Comparison of ENCODE assay signal across 20 cellular contexts in the genomic region with DNA sequence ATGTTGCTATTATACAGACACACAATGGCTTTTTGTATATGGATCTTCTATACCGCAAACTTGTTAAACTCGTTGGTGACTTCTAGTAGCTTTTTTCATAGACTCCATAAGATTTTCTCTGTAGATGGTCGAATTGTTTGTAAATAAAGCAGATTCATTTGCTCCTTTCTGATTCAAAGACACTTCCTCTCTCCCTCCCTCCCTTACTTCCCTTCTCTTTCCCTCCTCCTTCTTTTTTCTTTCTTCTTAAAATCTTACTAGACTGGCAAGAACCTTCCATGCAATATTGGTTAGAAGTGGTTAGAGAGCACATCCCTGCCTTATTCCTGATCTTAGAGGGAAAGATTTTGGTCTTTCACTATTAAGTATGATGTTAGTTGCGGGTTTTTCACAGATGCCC. TPM values are rescaled to one million over a fixed set of nuclear protein-coding genes. Genes with fewer than 3 reads are reported as not detected.
A peak's percentile ranks its signal among the peaks of the same experiment; 100 is the strongest.
DNase-seq lines count a peak whose midpoint lies in the region; ATAC-seq, FAIRE-seq and TF ChIP-seq lines count a peak whose summit lies in the region.
"Had no signal": no experiment of that assay in that cellular context is flagged by ENCODE, and none has a peak within 500 bp of the region (broad histone marks: within the 10 kb centered on the region; RNA-seq: fewer than 3 reads in every experiment).

No MANE protein-coding gene starts in this region.

- no peak overlapping the region for H2AFZ ChIP-seq in GM23338
- no peak overlapping the region for H2AFZ ChIP-seq in keratinocyte (ENCODE audit: control insufficient read depth, low read length)
- H2AFZ ChIP-seq: GM23248 had no signal

- no TSS peak for BruUV-seq in Panc1 (replicated peaks; lab: Mats Ljungman, UMichigan)

- H3K27ac ChIP-seq in GM23338 (ENCODE audit: low read depth) (no peak overlapping the region), Panc1 (ENCODE audit: low read length) (peak overlapping the region; percentile 92), keratinocyte (ENCODE audit: control insufficient read depth, insufficient read depth, low read length) (no peak overlapping the region), small intestine (ENCODE audit: low read depth in 1 of 2, low read length in 1 of 2) (no peak overlapping the region)
- H3K27ac ChIP-seq: A549, BLaER1, C4-2B, GM23248 had no signal

- H3K27me3 Mint-ChIP-seq in GM23338 (ENCODE audit: insufficient read depth, low read depth, poor library complexity): peaks cover 13% of the 10 kb centered on the region
- H3K27me3 Mint-ChIP-seq: B cell had no signal

- H3K9me1 ChIP-seq in keratinocyte (ENCODE audit: control insufficient read depth, extremely low read depth, insufficient read depth, low read length): no peaks in the 10 kb centered on the region

- H3K9me3 Mint-ChIP-seq in GM23338: no peaks in the 10 kb centered on the region
- H3K9me3 Mint-ChIP-seq: H9 had no signal

- dilution Hi-C loops in keratinocyte (cut with MboI; ENCODE audit: extremely low pct_ligation_motif_present, low sequenced_read_pairs): no loop called here

- H3K9me3 ChIP-seq in Panc1 (ENCODE audit: control insufficient read depth, insufficient read depth, low read depth, low read length) (no peaks in the 10 kb centered on the region), keratinocyte (ENCODE audit: control insufficient read depth, low read depth, low read length) (no peaks in the 10 kb centered on the region), small intestine (ENCODE audit: control insufficient read depth, low read depth) (no peaks in the 10 kb centered on the region)
- H3K9me3 ChIP-seq: A549, BLaER1, Caco-2 had no signal

- H3K27ac Mint-ChIP-seq in GM23338: no peak overlapping the region
- H3K27ac Mint-ChIP-seq: B cell; CD4-positive, CD25-positive, alpha-beta regulatory T cell; CD8-positive, alpha-beta T cell; H9 had no signal

- in situ Hi-C loops in Panc1 (cut with HindIII; ENCODE audit: low pct_unique_long_range_greater_than_20kb, low sequenced_read_pairs): no loop called here

- 72 to 85% (median 74%) methylated on average over 4 of the region's 4 CpGs for WGBS in small intestine, 3 donors

- ATAC-seq in GM23338 (no peak), Panc1 (no peak), HG02610 (IDR thresholded peaks at IDR 0.05; ENCODE audit: unreplicated experiment) (no peak)
- ATAC-seq: A549; CD8-positive, alpha-beta T cell; HCT116 had no signal

- H3K36me3 ChIP-seq in GM23338 (ENCODE audit: insufficient read depth) (no peaks in the 10 kb centered on the region), Panc1 (ENCODE audit: control insufficient read depth, insufficient read depth, low read length) (no peaks in the 10 kb centered on the region), keratinocyte (ENCODE audit: control insufficient read depth in 2 of 2, extremely low read depth in 1 of 2, insufficient read depth in 2 of 2, low read length in 2 of 2) (no peaks in the 10 kb centered on the region), small intestine (ENCODE audit: control insufficient read depth in 2 of 2, insufficient read depth in 2 of 2, low read length in 2 of 2) (no peaks in the 10 kb centered on the region)
- H3K36me3 ChIP-seq: BLaER1 had no signal

- no peaks in the 10 kb centered on the region for H3K36me3 Mint-ChIP-seq in GM23338 (ENCODE audit: low read depth)
- H3K36me3 Mint-ChIP-seq: CD4-positive, CD25-positive, alpha-beta regulatory T cell; CD8-positive, alpha-beta T cell had no signal

- H3K27me3 ChIP-seq in GM23338 (ENCODE audit: insufficient read depth) (no peaks in the 10 kb centered on the region), Panc1 (ENCODE audit: control insufficient read depth, insufficient read depth, low read length) (no peaks in the 10 kb centered on the region), keratinocyte (ENCODE audit: control insufficient read depth, extremely low read depth, insufficient read depth, low read length) (no peaks in the 10 kb centered on the region), small intestine (ENCODE audit: control insufficient read depth in 2 of 2, insufficient read depth in 2 of 2, low read length in 2 of 2) (no peaks in the 10 kb centered on the region)
- H3K27me3 ChIP-seq: BLaER1 had no signal

- FAIRE-seq in keratinocyte (lab: Jason Lieb, UNC): peak; percentile 20
- no peak for FAIRE-seq in small intestine (lab: Jason Lieb, UNC)
- FAIRE-seq: GM12892 had no signal

- H3F3A ChIP-seq in GM23338 (replicated peaks; ENCODE audit: low read depth): no peaks in the 10 kb centered on the region

- H3K4me3 ChIP-seq in GM23338 (no peak overlapping the region), Panc1 (ENCODE audit: low read depth in 2 of 2, low read length in 2 of 2) (peak overlapping the region; percentile 14 to 15; a peak in 2 of 4 replicates), keratinocyte (ENCODE audit: control insufficient read depth in 2 of 3, extremely low read depth in 1 of 3, insufficient read depth in 2 of 3, low read depth in 1 of 3, low read length in 3 of 3) (no peak overlapping the region), small intestine (ENCODE audit: low read depth in 1 of 2, low read length in 2 of 2) (no peak overlapping the region)
- H3K4me3 ChIP-seq: A549, BLaER1, GM23248 had no signal

- H4K20me1 ChIP-seq in GM23338 (replicated peaks; ENCODE audit: insufficient read depth) (no peaks in the 10 kb centered on the region), keratinocyte (ENCODE audit: control insufficient read depth, extremely low read depth, insufficient read depth, low read length) (no peaks in the 10 kb centered on the region)
- H4K20me1 ChIP-seq: BLaER1 had no signal

- no peaks in the 10 kb centered on the region for H3K79me2 ChIP-seq in GM23338 (replicated peaks; ENCODE audit: insufficient read depth)
- H3K79me2 ChIP-seq in keratinocyte (ENCODE audit: control insufficient read depth, insufficient read depth, low read length): no peaks in the 10 kb centered on the region

- CTCF ChIA-PET in Panc1 (lab: Charles Lee): no interaction called here

- no peak overlapping the region for H3K4me3 Mint-ChIP-seq in GM23338
- H3K4me3 Mint-ChIP-seq: B cell; CD4-positive, CD25-positive, alpha-beta regulatory T cell; CD8-positive, alpha-beta T cell; H9 had no signal

- H3K4me2 ChIP-seq in GM23338 (0 out of 2 replicates have a peak overlapping the region, but pooled peaks have one; percentile 42), keratinocyte (ENCODE audit: control insufficient read depth, extremely low read depth, insufficient read depth, low read depth, low read length) (no peak overlapping the region)
- H3K4me2 ChIP-seq: A549, BLaER1 had no signal

- no peak overlapping the region for H3K9ac ChIP-seq in keratinocyte (ENCODE audit: control insufficient read depth, extremely low read depth, insufficient read depth, low read length)
- H3K9ac ChIP-seq: BLaER1, GM23248 had no signal

- peaks cover 8% of the 10 kb centered on the region for H3K4me1 Mint-ChIP-seq in GM23338
- H3K4me1 Mint-ChIP-seq: B cell had no signal

- DNase-seq in GM23338 (ENCODE audit: low spot score): no peak
- no peak for DNase-seq in Panc1 (ENCODE audit: low read depth, low spot score)
- DNase-seq in keratinocyte (ENCODE audit: low read depth, low spot score): no peak
- no peak for DNase-seq in NCI-H1092 (lab: John Stamatoyannopoulos, UW)
- DNase-seq in small intestine: no peak
- DNase-seq: 8988T; Caco-2; CD4-positive, CD25-positive, alpha-beta regulatory T cell; CD8-positive, alpha-beta T cell; DMS153; DND-41; GM23248; H9 had no signal

- intact Hi-C loops in Panc1 (cut with micrococcal nuclease; ENCODE audit: unreplicated experiment): no loop called here

- no peak for TF ChIP-seq CTCF in GM23338 (conservative IDR thresholded peaks at IDR 0.05; ENCODE audit: low read depth in 2 of 2)
- no peak for TF ChIP-seq CTCF in Panc1 (IDR thresholded peaks at IDR 0.05)
- no peak for TF ChIP-seq CTCF in keratinocyte (optimal IDR thresholded peaks at IDR 0.05 in 1 of 3, IDR thresholded peaks at IDR 0.05 in 1 of 3, conservative IDR thresholded peaks at IDR 0.05 in 1 of 3; ENCODE audit: extremely low read depth in 1 of 3, insufficient read depth in 2 of 3, low read length in 3 of 3)

- POLR2A ChIA-PET in Panc1 (lab: Charles Lee): no interaction called here

- no peaks in the 10 kb centered on the region for H3K9me2 ChIP-seq in GM23338 (ENCODE audit: insufficient read depth)

- H3K4me1 ChIP-seq in GM23338 (ENCODE audit: insufficient read depth) (peaks cover 3% of the 10 kb centered on the region; the same call in 1 of the 2 replicates), Panc1 (ENCODE audit: control insufficient read depth, insufficient read depth, low read length) (peaks cover 71% of the 10 kb centered on the region), keratinocyte (ENCODE audit: control insufficient read depth, extremely low read depth, insufficient read depth, low read length) (no peaks in the 10 kb centered on the region), small intestine (ENCODE audit: control insufficient read depth in 2 of 2, insufficient read depth in 1 of 2, low read depth in 1 of 2, low read length in 1 of 2) (no peaks in the 10 kb centered on the region)
- H3K4me1 ChIP-seq: Caco-2 had no signal

TF ChIP-seq in GM23338, 12 proteins besides CTCF, POLR2A, EP300 and RAD21 (continues in another document):
- TF ChIP-seq ZNF331 (CRISPR knock-in tag; IDR thresholded peaks at IDR 0.05; ENCODE audit: low read depth): no peak
- no peak for TF ChIP-seq JUNB (IDR thresholded peaks at IDR 0.05; ENCODE audit: unreplicated experiment)
- TF ChIP-seq STAT1 (IDR thresholded peaks at IDR 0.05; ENCODE audit: unreplicated experiment): no peak
- no peak for TF ChIP-seq EZH2 (IDR thresholded peaks at IDR 0.05; ENCODE audit: low read depth, unreplicated experiment)

RNA-seq across cellular contexts. Expression of a gene that starts 36.4 kb away (rescaled TPM):
- total RNA-seq in GM23338 (2014; rRNA removed; shearing (Covaris generic)): 0.14 and 0.70 TPM in 2 replicates
- polyA plus RNA-seq in GM23338 (2016; fragmentation: Nextera tagmentation; extraction: Ambion mirVana) (0.19 TPM in 1 of 2 replicates, not detected in the other), keratinocyte (1.4 to 2.7 TPM (median 1.5 TPM) in 3 replicates), small intestine (1 to 10 TPM in 2 of 3 donors, under 1 TPM in 1; 0.67 to 3.6 (median 2.4) TPM)
- total RNA-seq in Panc1 (2021; ENCODE audit: unreplicated experiment): 69.8 TPM
- 49.0 TPM for polyA plus RNA-seq in Panc1 (2012; ENCODE audit: insufficient read length)
- polyA plus RNA-seq in keratinocyte (2011; ENCODE audit: low read depth): 0.19 TPM
- 0.51 and 1.0 TPM in 2 replicates for polyA plus RNA-seq in keratinocyte (2011; cell fraction: cytosol; rRNA removed)
- polyA plus RNA-seq in keratinocyte (2011; cell fraction: nucleus; rRNA removed): 0.90 and 1.2 TPM in 2 replicates
- polyA plus RNA-seq in keratinocyte (2012; ENCODE audit: low replicate concordance): 0.31 and 3.1 TPM in 2 replicates
- polyA minus RNA-seq in keratinocyte: 0.74 to 6.2 TPM (median 0.89 TPM) in 3 replicates
- polyA minus RNA-seq in keratinocyte (2011; cell fraction: cytosol; rRNA and poly(A)+ RNA removed): not detected
- polyA minus RNA-seq in keratinocyte (2011; cell fraction: nucleus; rRNA and poly(A)+ RNA removed): 0.74 TPM in 1 of 2 replicates, not detected in the other
- total RNA-seq: B cell had no signal
- polyA plus RNA-seq: CD4-positive, CD25-positive, alpha-beta regulatory T cell had no signal

Comparison
In these comparisons a context has a peak if more than half of its experiments do, and no peak if none do; other contexts are left out.
1. H3K4me3 ChIP-seq: peak in Panc1 (2 of 2); none in GM23338 (single experiment), keratinocyte (0 of 3) and small intestine (0 of 2).